Comparison of ENCODE assay signal across 16 cellular contexts in the genomic region with DNA sequence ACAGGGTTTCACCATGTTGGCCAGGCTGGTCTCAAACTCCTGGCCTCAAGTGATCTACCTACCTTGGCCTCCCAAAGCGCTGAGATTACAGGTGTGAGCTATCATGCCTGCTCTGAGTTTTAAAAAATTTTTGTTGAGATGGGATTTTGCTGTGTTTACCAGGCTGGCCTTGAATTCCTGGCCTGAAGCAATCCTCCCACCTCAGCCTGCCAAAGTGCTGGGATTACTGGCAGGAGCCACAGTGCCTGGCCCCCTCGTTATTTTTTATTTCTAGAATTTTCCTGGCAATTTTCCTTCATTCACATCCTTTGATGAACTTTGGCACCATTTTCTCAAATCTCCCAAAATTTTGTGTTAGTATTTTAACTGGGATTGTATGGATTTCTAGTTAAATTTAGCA. TPM values are rescaled to one million over a fixed set of nuclear protein-coding genes. Genes with fewer than 3 reads are reported as not detected.
DNase-seq lines count a peak whose midpoint lies in the region; ATAC-seq and TF ChIP-seq lines count a peak whose summit lies in the region.
"Had no signal": no experiment of that assay in that cellular context is flagged by ENCODE, and none has a peak within 500 bp of the region (broad histone marks: within the 10 kb centered on the region; RNA-seq: fewer than 3 reads in every experiment).

No MANE protein-coding gene starts in this region.

- H3K9me3 ChIP-seq in BLaER1 treated with 17β-estradiol and CSF1 and Interleukin-3, amounts not matched to agents 10 nM and 100 nM (replicated peaks in 1 of 11), result peaks cover 0 to 7% (median 0%) of the 10 kb centered on the region in 11 experiments; a peak in 6 of 22 replicates
- H3K9me3 ChIP-seq in gastroesophageal sphincter, result no peaks in the 10 kb centered on the region

- no peaks in the 10 kb centered on the region for H3K36me3 ChIP-seq in BLaER1 treated with 17β-estradiol and CSF1 and Interleukin-3, amounts not matched to agents 10 nM and 100 nM
- no peaks in the 10 kb centered on the region for H3K36me3 ChIP-seq in gastroesophageal sphincter

- TF ChIP-seq POLR2A in gastroesophageal sphincter (IDR thresholded peaks at IDR 0.05), result no peak

- ATAC-seq in gastroesophageal sphincter (no peak), HG03342 (IDR thresholded peaks at IDR 0.05; ENCODE audit: unreplicated experiment) (no peak)
- ATAC-seq: CD8-positive, alpha-beta T cell had no signal

- peak; percentile 31 for DNase-seq in NCI-H446 treated with DMSO at 0.1 percent for 48 hours (lab: John Stamatoyannopoulos, UW)
- peak; percentile 19 for DNase-seq in fibroblast of the aortic adventitia (ENCODE audit: low read depth)
- peak; percentile 19 for DNase-seq in midbrain (lab: John Stamatoyannopoulos, UW)
- DNase-seq in ecto neural progenitor cell (ENCODE audit: low spot score), result no peak
- no peak for DNase-seq in mesenteric fat pad (ENCODE audit: low spot score)
- DNase-seq: ACHN; CD8-positive, alpha-beta T cell; COR-L47; DMS153; DMS79 treated with DMSO at 0.1 percent for 48 hours; GDM1; GOT3; H9 had no signal

- 14 to 50% methylated on average over 1 to 2 of the region's 2 CpGs for WGBS in gastroesophageal sphincter (ENCODE audit: low coverage in 1 of 2), 2 donors

- no peak overlapping the region for H3K27ac ChIP-seq in BLaER1 treated with 17β-estradiol and CSF1 and Interleukin-3, amounts not matched to agents 10 nM and 100 nM
- H3K27ac ChIP-seq in gastroesophageal sphincter, result no peak overlapping the region

- TF ChIP-seq CTCF in fibroblast of the aortic adventitia (IDR thresholded peaks at IDR 0.05; ENCODE audit: insufficient read depth, low read length), result no peak
- no peak for TF ChIP-seq CTCF in gastroesophageal sphincter (IDR thresholded peaks at IDR 0.05)

- TF ChIP-seq EP300 in gastroesophageal sphincter (IDR thresholded peaks at IDR 0.05), result no peak

- H3K4me1 ChIP-seq in BLaER1 treated with 17β-estradiol and CSF1 and Interleukin-3, amounts not matched to agents 10 nM and 100 nM, result peaks cover 33 to 58% (median 44%) of the 10 kb centered on the region in 10 experiments
- H3K4me1 ChIP-seq in gastroesophageal sphincter, result peaks cover 0 to 14% (median 0%) of the 10 kb centered on the region in 3 donors

- no peaks in the 10 kb centered on the region for H4K20me1 ChIP-seq in BLaER1 treated with 17β-estradiol and CSF1 and Interleukin-3, amounts not matched to agents 10 nM and 100 nM

- H3K4me3 ChIP-seq in BLaER1 treated with 17β-estradiol and CSF1 and Interleukin-3, amounts not matched to agents 10 nM and 100 nM, result no peak overlapping the region
- H3K4me3 ChIP-seq in fibroblast of the aortic adventitia (ENCODE audit: low read depth, low read length) (no peak overlapping the region), gastroesophageal sphincter (no peak overlapping the region)

- H3K9ac ChIP-seq in BLaER1 treated with 17β-estradiol and CSF1 and Interleukin-3, amounts not matched to agents 10 nM and 100 nM, result no peak overlapping the region

- peak overlapping the region in 6 of 11 experiments; percentile 30 to 66 (median 48); a peak in 11 of 22 replicates for H3K4me2 ChIP-seq in BLaER1 treated with 17β-estradiol and CSF1 and Interleukin-3, amounts not matched to agents 10 nM and 100 nM

- H3K27me3 ChIP-seq in BLaER1 treated with 17β-estradiol and CSF1 and Interleukin-3, amounts not matched to agents 10 nM and 100 nM, result no peaks in the 10 kb centered on the region
- H3K27me3 ChIP-seq in gastroesophageal sphincter, result no peaks in the 10 kb centered on the region

RNA-seq across cellular contexts. Expression of gene SCARB1, which starts 24.5 kb away (rescaled TPM):
- 3.4 and 11.3 TPM in 2 replicates for total RNA-seq in fibroblast of the aortic adventitia (ENCODE audit: low replicate concordance)
- total RNA-seq in gastroesophageal sphincter, result 10 to 100 TPM in 3 of 4 donors, 1 to 10 TPM in 1; 6.8 to 13.9 (median 11.5) TPM
- 135 TPM for total RNA-seq in mesenteric fat pad

RNA-seq across cellular contexts. Expression of gene UBC, which starts 26.2 kb away (rescaled TPM):
- total RNA-seq in fibroblast of the aortic adventitia (ENCODE audit: low replicate concordance) (501 and 1,400 TPM in 2 replicates), gastroesophageal sphincter (1,000 to 10,000 TPM; 1,376 to 1,776 (median 1,632) TPM), mesenteric fat pad (1,241 TPM)

Comparison
In these comparisons a context has a peak if more than half of its experiments do, and no peak if none do; other contexts are left out.
1. DNase-seq: peak in NCI-H446 treated with DMSO at 0.1 percent for 48 hours (single experiment), fibroblast of the aortic adventitia (single experiment) and midbrain (single experiment); none in ecto neural progenitor cell (single experiment) and mesenteric fat pad (single experiment).